9 cellular contexts compared by ENCODE assay signal in the genomic region with DNA sequence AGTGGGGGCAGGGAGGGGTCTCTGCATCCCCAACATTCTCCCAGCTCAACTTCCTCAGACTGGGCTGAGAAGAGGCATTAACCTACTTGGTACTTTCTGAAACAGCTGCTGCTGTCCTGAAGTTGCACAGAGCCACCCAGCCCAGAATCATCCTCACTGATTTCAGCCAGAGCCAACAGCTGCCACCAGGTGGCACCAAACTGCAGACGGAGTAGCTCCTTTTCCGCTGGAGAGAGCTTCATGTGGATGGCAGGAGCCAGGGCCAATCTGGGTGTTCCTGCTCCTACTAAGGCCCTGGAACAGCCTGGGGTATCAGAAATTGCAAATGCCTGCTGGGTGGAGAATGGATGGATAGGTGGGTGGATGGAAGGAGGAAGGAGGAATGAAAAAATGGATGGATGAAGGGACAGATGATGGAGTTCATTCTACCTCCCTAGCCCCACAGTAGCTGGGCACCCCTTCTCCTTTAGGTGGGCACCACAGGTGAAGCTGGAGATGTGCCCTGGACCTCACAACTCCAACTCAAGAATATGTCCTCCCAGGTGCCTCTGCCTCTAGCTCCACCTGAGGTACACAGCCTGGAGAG. TPM values are rescaled to one million over a fixed set of nuclear protein-coding genes. Genes with fewer than 3 reads are reported as not detected.
A peak's percentile ranks its signal among the peaks of the same experiment; 100 is the strongest.
DNase-seq lines count a peak whose midpoint lies in the region; ATAC-seq and TF ChIP-seq lines count a peak whose summit lies in the region.
"Had no signal": no experiment of that assay in that cellular context is flagged by ENCODE, and none has a peak within 500 bp of the region (broad histone marks: within the 10 kb centered on the region; RNA-seq: fewer than 3 reads in every experiment).

No MANE protein-coding gene starts in this region.

- 0% methylated on average over 2 of the region's 2 CpGs for WGBS in right lobe of liver (ENCODE audit: insufficient coverage, low coverage, low lambda C conversion rate, missing lambda C conversion rate)

- H3K27me3 ChIP-seq in H7 (ENCODE audit: control insufficient read depth, insufficient read depth, low read length) (peaks cover 9% of the 10 kb centered on the region), right lobe of liver (no peaks in the 10 kb centered on the region)

- H3K36me3 ChIP-seq in H7 (replicated peaks; ENCODE audit: control insufficient read depth, insufficient read depth, low read length) = no peaks in the 10 kb centered on the region
- H3K36me3 ChIP-seq in right lobe of liver = no peaks in the 10 kb centered on the region

- peaks cover 33% of the 10 kb centered on the region for H3K27me3 Mint-ChIP-seq in activated CD4-positive, alpha-beta T cell treated with anti-CD3 and anti-CD28 coated beads for 36 hours
- H3K27me3 Mint-ChIP-seq in chondrocyte (ENCODE audit: low read depth) = peaks cover 69% of the 10 kb centered on the region

- DNase-seq in Caki2 (ENCODE audit: low read depth) (peak; percentile 44), H7 (peak; percentile 85), NCI-H2227 (lab: John Stamatoyannopoulos, UW; ENCODE audit: unreplicated experiment) (peak; percentile 83), chondrocyte (ENCODE audit: low spot score) (no peak), right lobe of liver (peak; percentile 80 to 85 (median 82))
- DNase-seq in activated CD4-positive, alpha-beta T cell treated with anti-CD3 and anti-CD28 coated beads for 36 hours = peak; percentile 86
- DNase-seq in stimulated activated CD4-positive, alpha-beta T cell treated with anti-CD3 and anti-CD28 coated beads, TNF-alpha, amount 100 ng/mL, for 24 hours (ENCODE audit: low read depth in 3 of 3) = peak; percentile 18 to 69 (median 47)

- no peaks in the 10 kb centered on the region for H3K4me1 Mint-ChIP-seq in activated CD4-positive, alpha-beta T cell treated with anti-CD3 and anti-CD28 coated beads for 36 hours
- H3K4me1 Mint-ChIP-seq in chondrocyte (ENCODE audit: low read depth) = no peaks in the 10 kb centered on the region

- no peak overlapping the region for H3K4me3 ChIP-seq in H7 (ENCODE audit: insufficient read depth, low read depth, low read length)
- H3K4me3 ChIP-seq in right lobe of liver = no peak overlapping the region

- no peaks in the 10 kb centered on the region for H3K36me3 Mint-ChIP-seq in activated CD4-positive, alpha-beta T cell treated with anti-CD3 and anti-CD28 coated beads for 36 hours (ENCODE audit: low read depth)
- H3K36me3 Mint-ChIP-seq in chondrocyte (ENCODE audit: low read depth) = no peaks in the 10 kb centered on the region

- no peaks in the 10 kb centered on the region for H3K4me1 ChIP-seq in right lobe of liver

- POLR2A ChIA-PET in activated CD4-positive, alpha-beta T cell treated with anti-CD3 and anti-CD28 coated beads for 36 hours (lab: Charles Lee) = no interaction called here

- peak; percentile 92 for TF ChIP-seq CTCF in chondrocyte (IDR thresholded peaks at IDR 0.05)
- TF ChIP-seq CTCF in right lobe of liver (IDR thresholded peaks at IDR 0.05) = peak; percentile 87 to 93 (median 92)

- peak; percentile 75 for ATAC-seq in activated CD4-positive, alpha-beta T cell treated with anti-CD3 and anti-CD28 coated beads for 36 hours
- ATAC-seq in right lobe of liver (peak; percentile 89 to 97 (median 92)), HG02981 (IDR thresholded peaks at IDR 0.05; ENCODE audit: unreplicated experiment) (no peak)

- H3K9me3 ChIP-seq in right lobe of liver = no peaks in the 10 kb centered on the region

- H3K9me3 Mint-ChIP-seq in activated CD4-positive, alpha-beta T cell treated with anti-CD3 and anti-CD28 coated beads for 36 hours (ENCODE audit: low read depth) = no peaks in the 10 kb centered on the region
- H3K9me3 Mint-ChIP-seq in chondrocyte (ENCODE audit: low read depth) = no peaks in the 10 kb centered on the region

- intact Hi-C loops in activated CD4-positive, alpha-beta T cell treated with anti-CD3 and anti-CD28 coated beads for 36 hours (cut with DNase I, micrococcal nuclease) = loop anchor here (1.0 kb wide), 2 partner anchors 105 to 112 kb away; no protein-coding TSS in a partner anchor
- intact Hi-C loops in right lobe of liver (cut with DNase I) = loop anchor here (10.0 kb wide), 1 partner anchor 107 kb away; no protein-coding TSS in a partner anchor

- H3K27ac ChIP-seq in right lobe of liver = no peak overlapping the region

- TF ChIP-seq POLR2A in right lobe of liver (IDR thresholded peaks at IDR 0.05) = no peak

- CTCF ChIA-PET in activated CD4-positive, alpha-beta T cell treated with anti-CD3 and anti-CD28 coated beads for 36 hours (lab: Charles Lee) = interaction anchor here (0.5 to 2.9 kb wide), 27 partner anchors 9 to 750 kb away, joined by 3 to 42 read pairs (median 4); no protein-coding TSS in a partner anchor

- H3K4me3 Mint-ChIP-seq in activated CD4-positive, alpha-beta T cell treated with anti-CD3 and anti-CD28 coated beads for 36 hours = no peak overlapping the region
- H3K4me3 Mint-ChIP-seq in chondrocyte (ENCODE audit: unreplicated experiment) = no peak overlapping the region

- in situ Hi-C loops in Caki2 (cut with HindIII; ENCODE audit: low pct_unique_long_range_greater_than_20kb, low sequenced_read_pairs) = no loop called here

- H3K27ac Mint-ChIP-seq in activated CD4-positive, alpha-beta T cell treated with anti-CD3 and anti-CD28 coated beads for 36 hours = no peak overlapping the region
- no peak overlapping the region for H3K27ac Mint-ChIP-seq in chondrocyte (ENCODE audit: unreplicated experiment)

RNA-seq across cellular contexts. Expression of gene DRGX, which starts 11.8 kb away (rescaled TPM):
- total RNA-seq in Caki2 (2014; rRNA removed; shearing (Covaris generic); ENCODE audit: low replicate concordance) = not detected in 2 replicates
- not detected in 2 replicates for total RNA-seq in H7 (2014; rRNA removed; shearing (Covaris generic))
- total RNA-seq in activated CD4-positive, alpha-beta T cell treated with anti-CD3 and anti-CD28 coated beads for 36 hours = not detected
- total RNA-seq in chondrocyte (not detected in 3 replicates), right lobe of liver (not detected)
- total RNA-seq: activated CD8-positive, alpha-beta memory T cell treated with anti-CD3 and anti-CD28 coated beads for 36 hours had no signal
